In genomic region chr12:117699575-117699974, GRCh38 we compare ENCODE assay signal across 26 cellular contexts.
"Had no signal": no experiment of that assay in that cellular context is flagged by ENCODE, and none has a peak within 500 bp of the region (broad histone marks: within the 10 kb centered on the region; RNA-seq: fewer than 3 reads in every experiment).

No MANE protein-coding gene starts in this region.

- FAIRE-seq: colon, endothelial cell of umbilical vein, islet of Langerhans, pancreas, TTC549 had no signal

- H3K4me1 ChIP-seq: adrenal gland, ascending aorta, esophagus squamous epithelium, gastroesophageal sphincter, heart left ventricle, pancreas, psoas muscle, upper lobe of right lung had no signal

- H3K27ac ChIP-seq: adrenal gland, ascending aorta, dorsolateral prefrontal cortex, esophagus squamous epithelium, gastroesophageal sphincter, heart left ventricle, neutrophil, pancreas, psoas muscle, upper lobe of right lung had no signal

- H3K4me3 ChIP-seq: adrenal gland, ascending aorta, dorsolateral prefrontal cortex, esophagus squamous epithelium, gastroesophageal sphincter, heart left ventricle, pancreas, psoas muscle, upper lobe of right lung had no signal

- ATAC-seq: effector memory CD8-positive, alpha-beta T cell; gastroesophageal sphincter; heart left ventricle; left cardiac atrium; pancreas; psoas muscle; right cardiac atrium; stimulated activated naive CD8-positive, alpha-beta T cell treated with anti-CD3 and anti-CD28 coated beads, Interleukin-15, Interleukin-2, amounts not matched to agents 100 U/mL and 50 U/mL, for 24 hours; upper lobe of right lung had no signal

- DNase-seq: activated CD8-positive, alpha-beta memory T cell treated with anti-CD3 and anti-CD28 coated beads for 24 hours; activated CD8-positive, alpha-beta memory T cell treated with anti-CD3 and anti-CD28 coated beads, Interleukin-2, amount 50 U/mL, for 4 hours; activated naive CD4-positive, alpha-beta T cell; activated T-cell treated with anti-CD3 and anti-CD28 coated beads, Interleukin-2, amount 50 U/mL, for 24 hours; adrenal gland; central memory CD4-positive, alpha-beta T cell; dorsolateral prefrontal cortex; effector memory CD8-positive, alpha-beta T cell; esophagus squamous epithelium; heart left ventricle; left cardiac atrium; mesenchymal stem cell; pancreas; psoas muscle; right cardiac atrium; stimulated activated CD4-positive, alpha-beta T cell treated with anti-CD3 and anti-CD28 coated beads, Interleukin-12 subunit alpha, Interleukin-12 subunit beta, amount 100 ng/mL, for 4 hours; stimulated activated CD4-positive, alpha-beta T cell treated with anti-CD3 and anti-CD28 coated beads, Interleukin-4, amount 100 ng/mL, for 4 hours; stimulated activated naive CD8-positive, alpha-beta T cell treated with anti-CD3 and anti-CD28 coated beads, Interleukin-15, Interleukin-2, amounts not matched to agents 100 U/mL and 50 U/mL, for 24 hours; upper lobe of right lung had no signal

- H3K27me3 ChIP-seq: adrenal gland, ascending aorta, dorsolateral prefrontal cortex, esophagus squamous epithelium, neutrophil, pancreas, upper lobe of right lung had no signal

- H3K9me3 ChIP-seq: adrenal gland, ascending aorta, esophagus squamous epithelium, gastroesophageal sphincter, heart left ventricle, neutrophil, pancreas, psoas muscle, upper lobe of right lung had no signal

- H3K36me3 ChIP-seq: adrenal gland, ascending aorta, esophagus squamous epithelium, gastroesophageal sphincter, heart left ventricle, neutrophil, pancreas, upper lobe of right lung had no signal
